12 cellular contexts compared by ENCODE assay signal in the genomic region with DNA sequence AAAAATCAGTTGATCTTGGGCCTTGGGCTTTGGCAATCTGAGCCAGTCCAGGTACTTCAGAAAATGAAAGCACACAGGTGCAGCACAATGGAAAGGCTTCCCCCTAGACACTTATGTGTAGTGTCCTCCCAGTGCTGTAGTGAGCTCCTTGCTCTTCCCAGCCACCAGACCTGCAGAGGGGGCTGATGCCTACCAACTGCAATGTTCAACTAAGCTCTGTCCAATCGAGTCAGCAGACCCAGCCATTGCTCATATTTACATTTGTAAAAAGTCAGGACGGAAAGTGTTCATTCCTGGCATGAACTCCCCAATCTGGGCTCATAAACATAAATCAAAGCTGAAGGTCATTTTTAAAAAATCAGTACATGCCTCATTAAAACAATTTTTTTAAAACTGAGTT.
DNase-seq lines count a peak whose midpoint lies in the region; ATAC-seq and TF ChIP-seq lines count a peak whose summit lies in the region.
"Had no signal": no experiment of that assay in that cellular context is flagged by ENCODE, and none has a peak within 500 bp of the region (broad histone marks: within the 10 kb centered on the region; RNA-seq: fewer than 3 reads in every experiment).

No MANE protein-coding gene starts in this region.

- peaks cover 25% of the 10 kb centered on the region for H3K4me1 ChIP-seq in HUES48 (ENCODE audit: control insufficient read depth, insufficient read depth, low read length)
- no peaks in the 10 kb centered on the region for H3K4me1 ChIP-seq in Peyer's patch

- H3K9me3 ChIP-seq in AG04450 (ENCODE audit: control insufficient read depth, insufficient read depth, low read length) (no peaks in the 10 kb centered on the region), HUES48 (ENCODE audit: control insufficient read depth, insufficient read depth, low read length) (no peaks in the 10 kb centered on the region), T-helper 17 cell (ENCODE audit: control insufficient read depth, low read length, poor library complexity, severe bottlenecking) (no peaks in the 10 kb centered on the region), Peyer's patch (no peaks in the 10 kb centered on the region)
- H3K9me3 ChIP-seq: SJSA1 had no signal

- no peak for TF ChIP-seq POLR2A in Peyer's patch (IDR thresholded peaks at IDR 0.05)

- H3K9ac ChIP-seq in HUES48 (ENCODE audit: low read depth, low read length), result no peak overlapping the region

- no peak for DNase-seq in AG04450 (ENCODE audit: low read depth, low spot score)
- DNase-seq in activated CD8-positive, alpha-beta T cell treated with anti-CD3 and anti-CD28 coated beads, Interleukin-2, amount 10 ng/mL, durations not matched to agents 7 days and 5 days, result no peak
- DNase-seq in kidney epithelial cell (ENCODE audit: low read depth), result no peak
- no peak for DNase-seq in T-helper 17 cell
- DNase-seq in Peyer's patch, result no peak
- DNase-seq: DMS 273 treated with DMSO at 0.1 percent for 48 hours; erythroblast; stimulated activated CD4-positive, alpha-beta T cell treated with anti-CD3 and anti-CD28 coated beads, Interleukin-4, amount 100 ng/mL, for 24 hours had no signal

- H3K27ac ChIP-seq in AG04450 (ENCODE audit: low read depth, low read length) (no peak overlapping the region), HUES48 (ENCODE audit: low read depth, low read length) (peak overlapping the region; percentile 34), Peyer's patch (no peak overlapping the region)
- H3K27ac ChIP-seq: SJSA1 had no signal

- H3K36me3 ChIP-seq in HUES48 (ENCODE audit: control insufficient read depth, insufficient read depth, low read length), result no peaks in the 10 kb centered on the region
- no peaks in the 10 kb centered on the region for H3K36me3 ChIP-seq in kidney epithelial cell (ENCODE audit: control insufficient read depth, insufficient read depth, low read length)
- H3K36me3 ChIP-seq in Peyer's patch, result no peaks in the 10 kb centered on the region
- H3K36me3 ChIP-seq: SJSA1 had no signal

- no peaks in the 10 kb centered on the region for H3K9me3 Mint-ChIP-seq in activated CD8-positive, alpha-beta T cell treated with anti-CD3 and anti-CD28 coated beads, Interleukin-2, amount 10 ng/mL, durations not matched to agents 7 days and 5 days (ENCODE audit: insufficient read depth)

- ATAC-seq in activated CD8-positive, alpha-beta T cell treated with anti-CD3 and anti-CD28 coated beads, Interleukin-2, amount 10 ng/mL, durations not matched to agents 7 days and 5 days, result no peak
- ATAC-seq in HG03097 (IDR thresholded peaks at IDR 0.05; ENCODE audit: low FRiP score, unreplicated experiment) (no peak), T-helper 17 cell (no peak), GM18511 (IDR thresholded peaks at IDR 0.05; ENCODE audit: unreplicated experiment) (no peak)

- H3K4me1 Mint-ChIP-seq in activated CD8-positive, alpha-beta T cell treated with anti-CD3 and anti-CD28 coated beads, Interleukin-2, amount 10 ng/mL, durations not matched to agents 7 days and 5 days (ENCODE audit: low read depth), result peaks cover 18% of the 10 kb centered on the region
- H3K4me1 Mint-ChIP-seq in T-helper 17 cell, result peaks cover 16% of the 10 kb centered on the region

- TF ChIP-seq CTCF in AG04450 (IDR thresholded peaks at IDR 0.05; ENCODE audit: low read depth, low read length), result peak; percentile 37
- TF ChIP-seq CTCF in kidney epithelial cell (IDR thresholded peaks at IDR 0.05; ENCODE audit: insufficient read depth, low read length, poor library complexity, severe bottlenecking), result peak; percentile 32
- no peak for TF ChIP-seq CTCF in Peyer's patch (IDR thresholded peaks at IDR 0.05)

- H3K27me3 ChIP-seq in AG04450 (ENCODE audit: control insufficient read depth, insufficient read depth, low read length), result no peaks in the 10 kb centered on the region
- H3K27me3 ChIP-seq in HUES48 (ENCODE audit: control insufficient read depth, insufficient read depth, low read length), result no peaks in the 10 kb centered on the region
- no peaks in the 10 kb centered on the region for H3K27me3 ChIP-seq in kidney epithelial cell (ENCODE audit: control insufficient read depth, insufficient read depth, low read length)
- H3K27me3 ChIP-seq in Peyer's patch, result no peaks in the 10 kb centered on the region
- H3K27me3 ChIP-seq: SJSA1 had no signal

- H3K27me3 Mint-ChIP-seq in activated CD8-positive, alpha-beta T cell treated with anti-CD3 and anti-CD28 coated beads, Interleukin-2, amount 10 ng/mL, durations not matched to agents 7 days and 5 days (ENCODE audit: low read depth), result no peaks in the 10 kb centered on the region
- no peaks in the 10 kb centered on the region for H3K27me3 Mint-ChIP-seq in T-helper 17 cell

- CTCF ChIA-PET in AG04450 (lab: Charles Lee), result interaction anchor here (0.5 to 1.1 kb wide), 4 partner anchors 58 to 434 kb away, joined by 3 to 5 read pairs (median 3); no protein-coding TSS in a partner anchor
- CTCF ChIA-PET in activated CD8-positive, alpha-beta T cell treated with anti-CD3 and anti-CD28 coated beads, Interleukin-2, amount 10 ng/mL, durations not matched to agents 7 days and 5 days (lab: Charles Lee), result interaction anchor here (1.0 to 2.9 kb wide), 13 partner anchors 8 to 281 kb away, joined by 3 to 17 read pairs (median 5); no protein-coding TSS in a partner anchor

- H3K27ac Mint-ChIP-seq in activated CD8-positive, alpha-beta T cell treated with anti-CD3 and anti-CD28 coated beads, Interleukin-2, amount 10 ng/mL, durations not matched to agents 7 days and 5 days, result peak overlapping the region; percentile 25
- H3K27ac Mint-ChIP-seq in T-helper 17 cell, result no peak overlapping the region

- H3K4me3 ChIP-seq in AG04450 (ENCODE audit: low read depth, low read length) (no peak overlapping the region), HUES48 (ENCODE audit: low read depth, low read length) (no peak overlapping the region), kidney epithelial cell (ENCODE audit: low read depth, low read length) (no peak overlapping the region), Peyer's patch (no peak overlapping the region)
- H3K4me3 ChIP-seq: SJSA1 had no signal

- H3K36me3 Mint-ChIP-seq in activated CD8-positive, alpha-beta T cell treated with anti-CD3 and anti-CD28 coated beads, Interleukin-2, amount 10 ng/mL, durations not matched to agents 7 days and 5 days (ENCODE audit: low read depth), result no peaks in the 10 kb centered on the region
- H3K36me3 Mint-ChIP-seq in T-helper 17 cell (ENCODE audit: low read depth), result no peaks in the 10 kb centered on the region

- POLR2A ChIA-PET in AG04450 (lab: Yijun Ruan, JAX), result interaction anchor here (0.6 to 0.7 kb wide), 2 partner anchors 14 to 117 kb away, joined by 3 to 4 read pairs; no protein-coding TSS in a partner anchor
- POLR2A ChIA-PET in activated CD8-positive, alpha-beta T cell treated with anti-CD3 and anti-CD28 coated beads, Interleukin-2, amount 10 ng/mL, durations not matched to agents 7 days and 5 days (lab: Charles Lee), result no interaction called here

- no peak overlapping the region for H3K4me3 Mint-ChIP-seq in activated CD8-positive, alpha-beta T cell treated with anti-CD3 and anti-CD28 coated beads, Interleukin-2, amount 10 ng/mL, durations not matched to agents 7 days and 5 days
- no peak overlapping the region for H3K4me3 Mint-ChIP-seq in T-helper 17 cell

Comparison
In these comparisons a context has a peak if more than half of its experiments do, and no peak if none do; other contexts are left out.
1. CTCF ChIP-seq: peak in AG04450 (single experiment) and kidney epithelial cell (single experiment); none in Peyer's patch (0 of 6).